ENCODE assay signal across 15 cellular contexts in genomic region chr1:225482489-225482950, GRCh38. TPM values are rescaled to one million over a fixed set of nuclear protein-coding genes. Genes with fewer than 3 reads are reported as not detected.
DNase-seq lines count a peak whose midpoint lies in the region; ATAC-seq and TF ChIP-seq lines count a peak whose summit lies in the region.
"Had no signal": no experiment of that assay in that cellular context is flagged by ENCODE, and none has a peak within 500 bp of the region (broad histone marks: within the 10 kb centered on the region; RNA-seq: fewer than 3 reads in every experiment).

No MANE protein-coding gene starts in this region.

- no peaks in the 10 kb centered on the region for H3K9me3 Mint-ChIP-seq in CD4-positive, alpha-beta memory T cell
- H3K9me3 Mint-ChIP-seq: activated T-helper 17 cell treated with anti-CD3 and anti-CD28 coated beads, Interleukin-2, amount 50 U/mL, for 72 hours; dendritic cell treated with granulocyte-macrophage colony-stimulating factor and Interleukin-4, amounts not matched to agents 40 ng/mL and 50 ng/mL, for 4 days; T-cell had no signal

- no peak overlapping the region for H3K9ac ChIP-seq in adipocyte (ENCODE audit: low read length)

- peaks cover 8 to 10% (median 8%) of the 10 kb centered on the region in 4 donors for H3K4me1 Mint-ChIP-seq in CD4-positive, alpha-beta memory T cell

- peaks cover 9% of the 10 kb centered on the region for H3K4me1 ChIP-seq in adipocyte (ENCODE audit: control insufficient read depth, insufficient read depth, low read length)
- peaks cover 9% of the 10 kb centered on the region for H3K4me1 ChIP-seq in CD4-positive, alpha-beta memory T cell (ENCODE audit: insufficient read depth, low read length)

- peaks cover 3% of the 10 kb centered on the region for H3K36me3 ChIP-seq in adipocyte (ENCODE audit: control insufficient read depth, insufficient read depth, low read length, severe bottlenecking)
- H3K36me3 ChIP-seq in CD4-positive, alpha-beta memory T cell (ENCODE audit: insufficient read depth, low read length), result no peaks in the 10 kb centered on the region

- H3K27ac ChIP-seq in CD4-positive, alpha-beta memory T cell (ENCODE audit: low read depth, low read length), result no peak overlapping the region
- H3K27ac ChIP-seq: RWPE1 had no signal

- no peak overlapping the region for H3K27ac Mint-ChIP-seq in CD4-positive, alpha-beta memory T cell
- H3K27ac Mint-ChIP-seq: activated T-helper 17 cell treated with anti-CD3 and anti-CD28 coated beads, Interleukin-2, amount 50 U/mL, for 72 hours; dendritic cell treated with granulocyte-macrophage colony-stimulating factor and Interleukin-4, amounts not matched to agents 40 ng/mL and 50 ng/mL, for 4 days; T-cell had no signal

- peaks cover 17% of the 10 kb centered on the region for H3K27me3 ChIP-seq in adipocyte (replicated peaks; ENCODE audit: control insufficient read depth, insufficient read depth, low read length)
- no peaks in the 10 kb centered on the region for H3K27me3 ChIP-seq in CD4-positive, alpha-beta memory T cell (ENCODE audit: insufficient read depth, low read length)

- ATAC-seq in GM18517 (IDR thresholded peaks at IDR 0.05; ENCODE audit: unreplicated experiment) (no peak), HG02571 (IDR thresholded peaks at IDR 0.05; ENCODE audit: unreplicated experiment) (no peak)
- ATAC-seq: activated T-helper 17 cell treated with anti-CD3 and anti-CD28 coated beads, Interleukin-2, amount 50 U/mL, for 72 hours; T-cell had no signal

- peak; percentile 69 for DNase-seq in GM03348 (ENCODE audit: low spot score)
- peak; percentile 64 for DNase-seq in adipocyte (ENCODE audit: low read depth)
- DNase-seq in fibroblast of peridontal ligament (ENCODE audit: extremely low read depth), result peak; percentile 76
- DNase-seq in retinal pigment epithelial cell (ENCODE audit: low read depth), result peak; percentile 89
- no peak for DNase-seq in activated CD4-positive, CD25-positive, alpha-beta regulatory T cell treated with anti-CD3 and anti-CD28 coated beads, Interleukin-2, amount 50 U/mL, for 72 hours
- DNase-seq in CD4-positive, alpha-beta memory T cell, result no peak
- DNase-seq: activated CD8-positive, alpha-beta memory T cell treated with anti-CD3 and anti-CD28 coated beads for 24 hours; HCEC 1CT; midbrain; T-cell had no signal

- no peaks in the 10 kb centered on the region for H3K9me3 ChIP-seq in adipocyte (ENCODE audit: control insufficient read depth, low read length)
- no peaks in the 10 kb centered on the region for H3K9me3 ChIP-seq in CD4-positive, alpha-beta memory T cell (ENCODE audit: control insufficient read depth in 1 of 2, low read length in 2 of 2)

- TF ChIP-seq CTCF in retinal pigment epithelial cell (conservative IDR thresholded peaks at IDR 0.05; ENCODE audit: low read depth, low read length), result no peak

- intact Hi-C loops in CD4-positive, alpha-beta memory T cell (cut with micrococcal nuclease), result no loop called here

- peaks cover 4 to 6% of the 10 kb centered on the region in 2 donors for H3K27me3 Mint-ChIP-seq in CD4-positive, alpha-beta memory T cell
- H3K27me3 Mint-ChIP-seq: T-cell had no signal

- no peaks in the 10 kb centered on the region for H3K36me3 Mint-ChIP-seq in CD4-positive, alpha-beta memory T cell
- H3K36me3 Mint-ChIP-seq: T-cell had no signal

- H3K4me3 ChIP-seq in adipocyte (ENCODE audit: low read length) (peak overlapping the region; percentile 16), retinal pigment epithelial cell (ENCODE audit: low read length) (peak overlapping the region; percentile 24)
- no peak overlapping the region for H3K4me3 ChIP-seq in CD4-positive, alpha-beta memory T cell (ENCODE audit: low read length in 2 of 2)

- CTCF ChIA-PET in CD4-positive, alpha-beta memory T cell (lab: Charles Lee; ENCODE audit: partially characterized antibody), result interaction anchor here (0.9 to 3.7 kb wide), 9 partner anchors 9 to 509 kb away, joined by 3 to 14 read pairs (median 3); no protein-coding TSS in a partner anchor

- no peak overlapping the region for H3K4me3 Mint-ChIP-seq in CD4-positive, alpha-beta memory T cell
- H3K4me3 Mint-ChIP-seq: activated T-helper 17 cell treated with anti-CD3 and anti-CD28 coated beads, Interleukin-2, amount 50 U/mL, for 72 hours; dendritic cell treated with granulocyte-macrophage colony-stimulating factor and Interleukin-4, amounts not matched to agents 40 ng/mL and 50 ng/mL, for 4 days; T-cell had no signal

- POLR2A ChIA-PET in CD4-positive, alpha-beta memory T cell (lab: Charles Lee; ENCODE audit: partially characterized antibody), result no interaction called here

RNA-seq across cellular contexts. Expression of gene LBR, which starts 54.7 kb away (rescaled TPM):
- total RNA-seq in CD4-positive, alpha-beta memory T cell, result 100 to 1,000 TPM; 138 to 150 TPM
- 100 to 1,000 TPM; 106 to 121 TPM for polyA plus RNA-seq in CD4-positive, alpha-beta memory T cell

Comparison
In these comparisons a context has a peak if more than half of its experiments do, and no peak if none do; other contexts are left out.
1. DNase-seq: peak in GM03348 (single experiment), adipocyte (single experiment), fibroblast of peridontal ligament (single experiment) and retinal pigment epithelial cell (single experiment); none in activated CD4-positive, CD25-positive, alpha-beta regulatory T cell treated with anti-CD3 and anti-CD28 coated beads, Interleukin-2, amount 50 U/mL, for 72 hours (single experiment) and CD4-positive, alpha-beta memory T cell (0 of 5).
2. H3K4me3 ChIP-seq: peak in adipocyte (single experiment) and retinal pigment epithelial cell (single experiment); none in CD4-positive, alpha-beta memory T cell (0 of 2).